Comparison of ENCODE assay signal across 1 cellular context in genomic region chr16:2905241-2905987, GRCh38.
A peak's percentile ranks its signal among the peaks of the same experiment; 100 is the strongest.
TF ChIP-seq lines count a peak whose summit lies in the region.

No MANE protein-coding gene starts in this region.

TF ChIP-seq in HEK293, 187 proteins besides CTCF, POLR2A, EP300 and RAD21 (continued from another document and continues in another):
- peak; percentile 94; the same call in 1 of the 2 replicates for TF ChIP-seq PRDM10 (tag by site-specific recombination; IDR thresholded peaks at IDR 0.05)
- TF ChIP-seq ZSCAN16 (tag by site-specific recombination; IDR thresholded peaks at IDR 0.05), result no peak
- no peak for TF ChIP-seq ZNF514 (tag by site-specific recombination; IDR thresholded peaks at IDR 0.05)
- no peak for TF ChIP-seq ATF2 (tag by site-specific recombination; IDR thresholded peaks at IDR 0.05; ENCODE audit: low read depth)
- TF ChIP-seq TCF7L2 (IDR thresholded peaks at IDR 0.05; ENCODE audit: borderline replicate concordance, low read depth, low read length), result no peak
- TF ChIP-seq MZF1 (tag by site-specific recombination; IDR thresholded peaks at IDR 0.05; ENCODE audit: borderline replicate concordance), result no peak
- TF ChIP-seq ZBTB48 (tag by site-specific recombination; IDR thresholded peaks at IDR 0.05), result no peak; the same call in 1 of the 2 replicates
- TF ChIP-seq OSR2 (tag by site-specific recombination; IDR thresholded peaks at IDR 0.05), result no peak
- TF ChIP-seq ZNF624 (tag by site-specific recombination; IDR thresholded peaks at IDR 0.05), result no peak
- TF ChIP-seq, protein P1, sequence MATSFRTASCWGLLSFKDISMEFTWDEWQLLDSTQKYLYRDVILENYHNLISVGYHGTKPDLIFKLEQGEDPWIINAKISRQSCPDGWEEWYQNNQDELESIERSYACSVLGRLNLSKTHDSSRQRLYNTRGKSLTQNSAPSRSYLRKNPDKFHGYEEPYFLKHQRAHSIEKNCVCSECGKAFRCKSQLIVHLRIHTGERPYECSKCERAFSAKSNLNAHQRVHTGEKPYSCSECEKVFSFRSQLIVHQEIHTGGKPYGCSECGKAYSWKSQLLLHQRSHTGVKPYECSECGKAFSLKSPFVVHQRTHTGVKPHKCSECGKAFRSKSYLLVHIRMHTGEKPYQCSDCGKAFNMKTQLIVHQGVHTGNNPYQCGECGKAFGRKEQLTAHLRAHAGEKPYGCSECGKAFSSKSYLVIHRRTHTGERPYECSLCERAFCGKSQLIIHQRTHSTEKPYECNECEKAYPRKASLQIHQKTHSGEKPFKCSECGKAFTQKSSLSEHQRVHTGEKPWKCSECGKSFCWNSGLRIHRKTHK (tag by site-specific recombination; IDR thresholded peaks at IDR 0.05), result no peak
- TF ChIP-seq ZNF560 (tag by site-specific recombination; IDR thresholded peaks at IDR 0.05; ENCODE audit: borderline replicate concordance), result no peak
- TF ChIP-seq INSM2 (tag by site-specific recombination; IDR thresholded peaks at IDR 0.05), result peak; percentile 72
- TF ChIP-seq RBAK (tag by site-specific recombination; IDR thresholded peaks at IDR 0.05), result no peak
- no peak for TF ChIP-seq MYNN (tag by site-specific recombination; IDR thresholded peaks at IDR 0.05; ENCODE audit: borderline replicate concordance)
- TF ChIP-seq ZNF10 (tag by site-specific recombination; IDR thresholded peaks at IDR 0.05), result no peak
- TF ChIP-seq SP7 (tag by site-specific recombination; IDR thresholded peaks at IDR 0.05), result peak; percentile 78
- no peak for TF ChIP-seq ZNF112 (tag by site-specific recombination; IDR thresholded peaks at IDR 0.05)
- TF ChIP-seq ZNF510 (tag by site-specific recombination; IDR thresholded peaks at IDR 0.05; ENCODE audit: insufficient replicate concordance), result no peak
- no peak for TF ChIP-seq ZNF174 (tag by site-specific recombination; IDR thresholded peaks at IDR 0.05)
- no peak for TF ChIP-seq ZNF544 (tag by site-specific recombination; IDR thresholded peaks at IDR 0.05)
- no peak for TF ChIP-seq ZNF548 (tag by site-specific recombination; IDR thresholded peaks at IDR 0.05)
- no peak for TF ChIP-seq ZNF302 (tag by site-specific recombination; IDR thresholded peaks at IDR 0.05; ENCODE audit: low read depth)
- TF ChIP-seq ZNF792 (tag by site-specific recombination; IDR thresholded peaks at IDR 0.05), result no peak
- TF ChIP-seq IKZF3 (tag by site-specific recombination; IDR thresholded peaks at IDR 0.05), result peak; percentile 83
- peak; percentile 90 for TF ChIP-seq KLF16 (tag by site-specific recombination; IDR thresholded peaks at IDR 0.05)
- 0 out of 2 replicates have a peak, but pooled peaks have one; percentile 16 for TF ChIP-seq SCRT2 (tag by site-specific recombination; IDR thresholded peaks at IDR 0.05)
- TF ChIP-seq, protein P2, sequence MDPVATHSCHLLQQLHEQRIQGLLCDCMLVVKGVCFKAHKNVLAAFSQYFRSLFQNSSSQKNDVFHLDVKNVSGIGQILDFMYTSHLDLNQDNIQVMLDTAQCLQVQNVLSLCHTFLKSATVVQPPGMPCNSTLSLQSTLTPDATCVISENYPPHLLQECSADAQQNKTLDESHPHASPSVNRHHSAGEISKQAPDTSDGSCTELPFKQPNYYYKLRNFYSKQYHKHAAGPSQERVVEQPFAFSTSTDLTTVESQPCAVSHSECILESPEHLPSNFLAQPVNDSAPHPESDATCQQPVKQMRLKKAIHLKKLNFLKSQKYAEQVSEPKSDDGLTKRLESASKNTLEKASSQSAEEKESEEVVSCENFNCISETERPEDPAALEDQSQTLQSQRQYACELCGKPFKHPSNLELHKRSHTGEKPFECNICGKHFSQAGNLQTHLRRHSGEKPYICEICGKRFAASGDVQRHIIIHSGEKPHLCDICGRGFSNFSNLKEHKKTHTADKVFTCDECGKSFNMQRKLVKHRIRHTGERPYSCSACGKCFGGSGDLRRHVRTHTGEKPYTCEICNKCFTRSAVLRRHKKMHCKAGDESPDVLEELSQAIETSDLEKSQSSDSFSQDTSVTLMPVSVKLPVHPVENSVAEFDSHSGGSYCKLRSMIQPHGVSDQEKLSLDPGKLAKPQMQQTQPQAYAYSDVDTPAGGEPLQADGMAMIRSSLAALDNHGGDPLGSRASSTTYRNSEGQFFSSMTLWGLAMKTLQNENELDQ (tag by site-specific recombination; IDR thresholded peaks at IDR 0.05; ENCODE audit: low read depth), result no peak
- no peak for TF ChIP-seq ZNF114 (tag by site-specific recombination; IDR thresholded peaks at IDR 0.05)
- TF ChIP-seq, protein P3, sequence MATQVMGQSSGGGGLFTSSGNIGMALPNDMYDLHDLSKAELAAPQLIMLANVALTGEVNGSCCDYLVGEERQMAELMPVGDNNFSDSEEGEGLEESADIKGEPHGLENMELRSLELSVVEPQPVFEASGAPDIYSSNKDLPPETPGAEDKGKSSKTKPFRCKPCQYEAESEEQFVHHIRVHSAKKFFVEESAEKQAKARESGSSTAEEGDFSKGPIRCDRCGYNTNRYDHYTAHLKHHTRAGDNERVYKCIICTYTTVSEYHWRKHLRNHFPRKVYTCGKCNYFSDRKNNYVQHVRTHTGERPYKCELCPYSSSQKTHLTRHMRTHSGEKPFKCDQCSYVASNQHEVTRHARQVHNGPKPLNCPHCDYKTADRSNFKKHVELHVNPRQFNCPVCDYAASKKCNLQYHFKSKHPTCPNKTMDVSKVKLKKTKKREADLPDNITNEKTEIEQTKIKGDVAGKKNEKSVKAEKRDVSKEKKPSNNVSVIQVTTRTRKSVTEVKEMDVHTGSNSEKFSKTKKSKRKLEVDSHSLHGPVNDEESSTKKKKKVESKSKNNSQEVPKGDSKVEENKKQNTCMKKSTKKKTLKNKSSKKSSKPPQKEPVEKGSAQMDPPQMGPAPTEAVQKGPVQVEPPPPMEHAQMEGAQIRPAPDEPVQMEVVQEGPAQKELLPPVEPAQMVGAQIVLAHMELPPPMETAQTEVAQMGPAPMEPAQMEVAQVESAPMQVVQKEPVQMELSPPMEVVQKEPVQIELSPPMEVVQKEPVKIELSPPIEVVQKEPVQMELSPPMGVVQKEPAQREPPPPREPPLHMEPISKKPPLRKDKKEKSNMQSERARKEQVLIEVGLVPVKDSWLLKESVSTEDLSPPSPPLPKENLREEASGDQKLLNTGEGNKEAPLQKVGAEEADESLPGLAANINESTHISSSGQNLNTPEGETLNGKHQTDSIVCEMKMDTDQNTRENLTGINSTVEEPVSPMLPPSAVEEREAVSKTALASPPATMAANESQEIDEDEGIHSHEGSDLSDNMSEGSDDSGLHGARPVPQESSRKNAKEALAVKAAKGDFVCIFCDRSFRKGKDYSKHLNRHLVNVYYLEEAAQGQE (tag by site-specific recombination; IDR thresholded peaks at IDR 0.05), result peak; percentile 37; the same call in 1 of the 2 replicates
- no peak for TF ChIP-seq ZNF777 (tag by site-specific recombination; IDR thresholded peaks at IDR 0.05; ENCODE audit: borderline replicate concordance)
- TF ChIP-seq, protein P4, sequence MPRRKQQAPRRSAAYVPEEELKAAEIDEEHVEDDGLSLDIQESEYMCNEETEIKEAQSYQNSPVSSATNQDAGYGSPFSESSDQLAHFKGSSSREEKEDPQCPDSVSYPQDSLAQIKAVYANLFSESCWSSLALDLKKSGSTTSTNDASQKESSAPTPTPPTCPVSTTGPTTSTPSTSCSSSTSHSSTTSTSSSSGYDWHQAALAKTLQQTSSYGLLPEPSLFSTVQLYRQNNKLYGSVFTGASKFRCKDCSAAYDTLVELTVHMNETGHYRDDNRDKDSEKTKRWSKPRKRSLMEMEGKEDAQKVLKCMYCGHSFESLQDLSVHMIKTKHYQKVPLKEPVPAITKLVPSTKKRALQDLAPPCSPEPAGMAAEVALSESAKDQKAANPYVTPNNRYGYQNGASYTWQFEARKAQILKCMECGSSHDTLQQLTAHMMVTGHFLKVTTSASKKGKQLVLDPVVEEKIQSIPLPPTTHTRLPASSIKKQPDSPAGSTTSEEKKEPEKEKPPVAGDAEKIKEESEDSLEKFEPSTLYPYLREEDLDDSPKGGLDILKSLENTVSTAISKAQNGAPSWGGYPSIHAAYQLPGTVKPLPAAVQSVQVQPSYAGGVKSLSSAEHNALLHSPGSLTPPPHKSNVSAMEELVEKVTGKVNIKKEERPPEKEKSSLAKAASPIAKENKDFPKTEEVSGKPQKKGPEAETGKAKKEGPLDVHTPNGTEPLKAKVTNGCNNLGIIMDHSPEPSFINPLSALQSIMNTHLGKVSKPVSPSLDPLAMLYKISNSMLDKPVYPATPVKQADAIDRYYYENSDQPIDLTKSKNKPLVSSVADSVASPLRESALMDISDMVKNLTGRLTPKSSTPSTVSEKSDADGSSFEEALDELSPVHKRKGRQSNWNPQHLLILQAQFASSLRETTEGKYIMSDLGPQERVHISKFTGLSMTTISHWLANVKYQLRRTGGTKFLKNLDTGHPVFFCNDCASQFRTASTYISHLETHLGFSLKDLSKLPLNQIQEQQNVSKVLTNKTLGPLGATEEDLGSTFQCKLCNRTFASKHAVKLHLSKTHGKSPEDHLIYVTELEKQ (tag by site-specific recombination; IDR thresholded peaks at IDR 0.05; ENCODE audit: borderline replicate concordance), result no peak
- no peak for TF ChIP-seq WT1 (tag by site-specific recombination; IDR thresholded peaks at IDR 0.05)
- TF ChIP-seq ZNF707 (tag by site-specific recombination; IDR thresholded peaks at IDR 0.05), result no peak
- no peak for TF ChIP-seq ZBTB21 (tag by site-specific recombination; IDR thresholded peaks at IDR 0.05)
- no peak for TF ChIP-seq SCRT1 (tag by site-specific recombination; IDR thresholded peaks at IDR 0.05; ENCODE audit: borderline replicate concordance)
- TF ChIP-seq ZNF202 (tag by site-specific recombination; IDR thresholded peaks at IDR 0.05; ENCODE audit: borderline replicate concordance), result no peak
- TF ChIP-seq, protein P5, sequence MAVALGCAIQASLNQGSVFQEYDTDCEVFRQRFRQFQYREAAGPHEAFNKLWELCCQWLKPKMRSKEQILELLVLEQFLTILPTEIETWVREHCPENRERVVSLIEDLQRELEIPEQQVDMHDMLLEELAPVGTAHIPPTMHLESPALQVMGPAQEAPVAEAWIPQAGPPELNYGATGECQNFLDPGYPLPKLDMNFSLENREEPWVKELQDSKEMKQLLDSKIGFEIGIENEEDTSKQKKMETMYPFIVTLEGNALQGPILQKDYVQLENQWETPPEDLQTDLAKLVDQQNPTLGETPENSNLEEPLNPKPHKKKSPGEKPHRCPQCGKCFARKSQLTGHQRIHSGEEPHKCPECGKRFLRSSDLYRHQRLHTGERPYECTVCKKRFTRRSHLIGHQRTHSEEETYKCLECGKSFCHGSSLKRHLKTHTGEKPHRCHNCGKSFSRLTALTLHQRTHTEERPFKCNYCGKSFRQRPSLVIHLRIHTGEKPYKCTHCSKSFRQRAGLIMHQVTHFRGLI (tag by site-specific recombination; IDR thresholded peaks at IDR 0.05), result no peak
- TF ChIP-seq HOXD13 (CRISPR knock-in tag; IDR thresholded peaks at IDR 0.05; ENCODE audit: borderline replicate concordance), result no peak
- TF ChIP-seq ZFP37 (tag by site-specific recombination; IDR thresholded peaks at IDR 0.05), result no peak
- TF ChIP-seq ZNF549 (tag by site-specific recombination; IDR thresholded peaks at IDR 0.05), result no peak
- TF ChIP-seq ZNF791 (tag by site-specific recombination; IDR thresholded peaks at IDR 0.05), result no peak
- no peak for TF ChIP-seq ZNF362 (tag by site-specific recombination; IDR thresholded peaks at IDR 0.05)
- TF ChIP-seq ZNF521 (tag by site-specific recombination; IDR thresholded peaks at IDR 0.05), result no peak
